7 cellular contexts compared by ENCODE assay signal in the genomic region with DNA sequence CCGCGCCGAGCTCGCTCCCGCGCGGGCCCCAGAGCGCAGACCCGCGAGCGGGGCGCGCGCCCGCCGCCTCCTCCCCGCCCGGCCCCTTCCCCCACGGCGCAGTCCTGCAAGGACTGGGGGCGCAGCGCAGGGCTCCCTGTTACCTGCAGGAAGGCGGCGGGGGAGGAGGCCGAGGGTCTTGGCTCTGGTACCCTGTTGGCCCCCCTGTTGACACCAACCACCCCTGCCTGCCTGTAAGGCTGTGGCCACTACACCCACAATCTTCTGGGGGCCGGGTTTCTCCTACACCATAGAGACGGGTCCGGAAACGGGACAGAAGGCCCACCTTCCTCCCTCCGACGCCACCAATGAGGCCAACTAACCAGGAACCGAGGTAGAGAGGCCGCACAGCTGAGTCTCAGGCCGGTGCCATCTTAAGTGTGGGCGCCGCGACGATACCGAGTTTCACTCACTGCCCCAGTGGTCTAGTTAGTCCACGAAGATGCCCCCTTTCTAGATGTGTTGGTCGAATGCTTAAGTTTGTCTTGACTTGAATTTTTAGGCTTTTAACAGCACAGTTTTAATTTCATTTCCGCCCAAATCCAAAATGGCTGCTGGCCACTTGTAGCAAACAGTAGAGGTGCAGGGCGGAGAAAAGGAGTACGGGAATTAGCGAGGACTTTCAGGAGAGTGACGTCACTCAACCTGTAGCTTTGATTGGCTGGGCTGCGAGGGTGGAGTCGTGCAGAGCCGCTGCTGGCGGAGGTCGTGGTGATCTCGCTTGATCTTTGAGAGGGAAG. TPM values are rescaled to one million over a fixed set of nuclear protein-coding genes. Genes with fewer than 3 reads are reported as not detected.
DNase-seq lines count a peak whose midpoint lies in the region; ATAC-seq, FAIRE-seq and TF ChIP-seq lines count a peak whose summit lies in the region.

A gene with protein sequence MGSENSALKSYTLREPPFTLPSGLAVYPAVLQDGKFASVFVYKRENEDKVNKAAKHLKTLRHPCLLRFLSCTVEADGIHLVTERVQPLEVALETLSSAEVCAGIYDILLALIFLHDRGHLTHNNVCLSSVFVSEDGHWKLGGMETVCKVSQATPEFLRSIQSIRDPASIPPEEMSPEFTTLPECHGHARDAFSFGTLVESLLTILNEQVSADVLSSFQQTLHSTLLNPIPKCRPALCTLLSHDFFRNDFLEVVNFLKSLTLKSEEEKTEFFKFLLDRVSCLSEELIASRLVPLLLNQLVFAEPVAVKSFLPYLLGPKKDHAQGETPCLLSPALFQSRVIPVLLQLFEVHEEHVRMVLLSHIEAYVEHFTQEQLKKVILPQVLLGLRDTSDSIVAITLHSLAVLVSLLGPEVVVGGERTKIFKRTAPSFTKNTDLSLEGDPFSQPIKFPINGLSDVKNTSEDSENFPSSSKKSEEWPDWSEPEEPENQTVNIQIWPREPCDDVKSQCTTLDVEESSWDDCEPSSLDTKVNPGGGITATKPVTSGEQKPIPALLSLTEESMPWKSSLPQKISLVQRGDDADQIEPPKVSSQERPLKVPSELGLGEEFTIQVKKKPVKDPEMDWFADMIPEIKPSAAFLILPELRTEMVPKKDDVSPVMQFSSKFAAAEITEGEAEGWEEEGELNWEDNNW (minus strand): TSS at position 252 of the 779 bp plus-strand sequence. CDS start 5,056 bp downstream, outside the sequence.

- no peaks in the 10 kb centered on the region for H3K36me3 ChIP-seq in hepatocyte (replicated peaks; ENCODE audit: insufficient read depth, low read depth)

- peaks cover 23% of the 10 kb centered on the region for H3K4me1 ChIP-seq in hepatocyte (ENCODE audit: insufficient read depth)

- H3K27ac ChIP-seq in hepatocyte = peak within 1 kb of the TSS; percentile 92

- H3K79me2 ChIP-seq in hepatocyte = peaks cover 40% of the 10 kb centered on the region

- no peaks in the 10 kb centered on the region for H3K27me3 ChIP-seq in hepatocyte

- H2AFZ ChIP-seq in hepatocyte = peak within 1 kb of the TSS; percentile 88

- peak within 1 kb of the TSS; percentile 83 for H3K4me2 ChIP-seq in hepatocyte

- no peak for TF ChIP-seq CTCF in hepatocyte (IDR thresholded peaks at IDR 0.05; ENCODE audit: poor library complexity)

- H3K9me2 ChIP-seq in hepatocyte (replicated peaks; ENCODE audit: insufficient read depth) = no peaks in the 10 kb centered on the region

- under 1% methylated on average over 37 of the region's 52 CpGs for WGBS in hepatocyte (ENCODE audit: low lambda C conversion rate, missing lambda C conversion rate)

- H4K20me1 ChIP-seq in hepatocyte (ENCODE audit: insufficient read depth, poor library complexity, severe bottlenecking) = no peaks in the 10 kb centered on the region

- FAIRE-seq in GM18507 (lab: Jason Lieb, UNC) = peak; percentile 98

- peak; percentile 83 for ATAC-seq in HG02981 (IDR thresholded peaks at IDR 0.05; ENCODE audit: unreplicated experiment)

- H3K9me3 ChIP-seq in hepatocyte (ENCODE audit: low read depth) = no peaks in the 10 kb centered on the region

- DNase-seq in GM18507 (ENCODE audit: extremely low spot score, insufficient read length, low read depth) = peak; percentile 84
- peak; percentile 84 for DNase-seq in NCI-H2029 treated with DMSO at 0.1 percent for 48 hours (lab: John Stamatoyannopoulos, UW)
- DNase-seq in T-helper 9 cell = peak; percentile 76
- DNase-seq in astrocyte of the hippocampus (ENCODE audit: low read depth, low spot score) = peak; percentile 98
- peak; percentile 97 for DNase-seq in hepatocyte (ENCODE audit: low spot score)
- DNase-seq in renal cortical epithelial cell (ENCODE audit: low read depth) = peak; percentile 98

- H3K4me3 ChIP-seq in hepatocyte = peak within 1 kb of the TSS; percentile 67

RNA-seq across cellular contexts. Expression of the gene that starts here (rescaled TPM):
- total RNA-seq in hepatocyte = 6.6 and 7.7 TPM in 2 replicates
- 4.4 and 4.9 TPM in 2 replicates for polyA plus RNA-seq in hepatocyte
- 8.7 and 10.3 TPM in 2 replicates for total RNA-seq in renal cortical epithelial cell

Comparison
In these comparisons a context has a peak if more than half of its experiments do, and no peak if none do; other contexts are left out.
1. Peak in every context shown above with its lines: DNase-seq, ATAC-seq, H3K4me3 ChIP-seq and H3K27ac ChIP-seq.